ENCODE assay signal across 10 cellular contexts in genomic region chr10:31921031-31921430, GRCh38. TPM values are rescaled to one million over a fixed set of nuclear protein-coding genes. Genes with fewer than 3 reads are reported as not detected.
DNase-seq lines count a peak whose midpoint lies in the region; ATAC-seq and TF ChIP-seq lines count a peak whose summit lies in the region.
"Had no signal": no experiment of that assay in that cellular context is flagged by ENCODE, and none has a peak within 500 bp of the region (broad histone marks: within the 10 kb centered on the region; RNA-seq: fewer than 3 reads in every experiment).

No MANE protein-coding gene starts in this region.

- H3K4me3 ChIP-seq in naive thymus-derived CD4-positive, alpha-beta T cell (ENCODE audit: low read length), result no peak overlapping the region
- H3K4me3 ChIP-seq in upper lobe of left lung, result no peak overlapping the region
- H3K4me3 ChIP-seq: PC-9 had no signal

- 44 to 47% methylated on average over 4 of the region's 4 CpGs for WGBS in upper lobe of left lung, 2 donors

- CTCF ChIA-PET in naive thymus-derived CD4-positive, alpha-beta T cell (lab: Charles Lee), result no interaction called here

- peak in 2 of 9 donors; percentile 11 to 14 for DNase-seq in naive thymus-derived CD4-positive, alpha-beta T cell
- DNase-seq in stimulated activated CD4-positive, alpha-beta T cell treated with anti-CD3 and anti-CD28 coated beads, Interleukin-4, amount 100 ng/mL, for 1 hour, result no peak
- DNase-seq in type B pancreatic cell (ENCODE audit: extremely low spot score, unreplicated experiment) (no peak), upper lobe of left lung (no peak)
- DNase-seq: activated CD4-positive, CD25-positive, alpha-beta regulatory T cell treated with anti-CD3 and anti-CD28 coated beads, Interleukin-2, amount 50 U/mL, for 72 hours; glutamatergic neuron; PC-9 had no signal

- peak overlapping the region; percentile 11 to 84 (median 66) for H3K4me3 Mint-ChIP-seq in naive thymus-derived CD4-positive, alpha-beta T cell
- H3K4me3 Mint-ChIP-seq in type B pancreatic cell, result no peak overlapping the region

- no peaks in the 10 kb centered on the region for H3K27me3 ChIP-seq in naive thymus-derived CD4-positive, alpha-beta T cell (ENCODE audit: control insufficient read depth in 2 of 2, insufficient read depth in 2 of 2, low read length in 2 of 2)
- H3K27me3 ChIP-seq in upper lobe of left lung, result no peaks in the 10 kb centered on the region

- TF ChIP-seq CTCF in type B pancreatic cell (conservative IDR thresholded peaks at IDR 0.05), result no peak
- no peak for TF ChIP-seq CTCF in upper lobe of left lung (IDR thresholded peaks at IDR 0.05)

- no peaks in the 10 kb centered on the region for H3K9me3 Mint-ChIP-seq in naive thymus-derived CD4-positive, alpha-beta T cell
- H3K9me3 Mint-ChIP-seq in type B pancreatic cell, result peaks cover 4% of the 10 kb centered on the region

- no peak for TF ChIP-seq EP300 in upper lobe of left lung (IDR thresholded peaks at IDR 0.05)

- no peaks in the 10 kb centered on the region for H3K36me3 ChIP-seq in naive thymus-derived CD4-positive, alpha-beta T cell (ENCODE audit: control insufficient read depth in 2 of 3, insufficient read depth in 3 of 3, low read length in 3 of 3)
- no peaks in the 10 kb centered on the region for H3K36me3 ChIP-seq in upper lobe of left lung

- intact Hi-C loops in naive thymus-derived CD4-positive, alpha-beta T cell (cut with micrococcal nuclease), result loop anchor here (1.0 to 10.0 kb wide), 4 partner anchors 9 to 1576 kb away; partner anchors contain the start of genes MAP3K8 (in 1 of the 2) and MTPAP (in 1 of the 2)

- peaks cover 42 to 83% (median 74%) of the 10 kb centered on the region in 7 donors for H3K4me1 Mint-ChIP-seq in naive thymus-derived CD4-positive, alpha-beta T cell
- peaks cover 7% of the 10 kb centered on the region for H3K4me1 Mint-ChIP-seq in type B pancreatic cell (ENCODE audit: unreplicated experiment)

- POLR2A ChIA-PET in naive thymus-derived CD4-positive, alpha-beta T cell (lab: Charles Lee), result no interaction called here

- ATAC-seq in GM18870 (IDR thresholded peaks at IDR 0.05; ENCODE audit: unreplicated experiment) (peak; percentile 52), GM21737 (IDR thresholded peaks at IDR 0.05; ENCODE audit: unreplicated experiment) (peak; percentile 74), HG03439 (IDR thresholded peaks at IDR 0.05; ENCODE audit: unreplicated experiment) (peak; percentile 48), upper lobe of left lung (ENCODE audit: low FRiP score in 2 of 2) (no peak)
- ATAC-seq in naive thymus-derived CD4-positive, alpha-beta T cell, result no peak

- H3K27ac ChIP-seq in naive thymus-derived CD4-positive, alpha-beta T cell (ENCODE audit: low read depth, low read length), result no peak overlapping the region
- no peak overlapping the region for H3K27ac ChIP-seq in upper lobe of left lung
- H3K27ac ChIP-seq: PC-9 had no signal

- peaks cover 0 to 12% of the 10 kb centered on the region in 2 donors for H3K4me1 ChIP-seq in naive thymus-derived CD4-positive, alpha-beta T cell (ENCODE audit: control insufficient read depth in 2 of 2, insufficient read depth in 2 of 2, low read length in 2 of 2)
- peaks cover 9 to 23% (median 11%) of the 10 kb centered on the region in 4 donors for H3K4me1 ChIP-seq in upper lobe of left lung

- H3K27me3 Mint-ChIP-seq in naive thymus-derived CD4-positive, alpha-beta T cell, result no peaks in the 10 kb centered on the region
- H3K27me3 Mint-ChIP-seq in type B pancreatic cell, result no peaks in the 10 kb centered on the region

- no peak for TF ChIP-seq POLR2A in upper lobe of left lung (IDR thresholded peaks at IDR 0.05)

- peak overlapping the region in 7 of 9 donors; percentile 28 to 79 (median 65) for H3K27ac Mint-ChIP-seq in naive thymus-derived CD4-positive, alpha-beta T cell
- H3K27ac Mint-ChIP-seq in type B pancreatic cell, result no peak overlapping the region

- H3K9me3 ChIP-seq in naive thymus-derived CD4-positive, alpha-beta T cell (ENCODE audit: control insufficient read depth in 2 of 3, low read length in 3 of 3), result no peaks in the 10 kb centered on the region
- no peaks in the 10 kb centered on the region for H3K9me3 ChIP-seq in upper lobe of left lung

- peaks cover 0 to 8% (median 4%) of the 10 kb centered on the region in 5 donors for H3K36me3 Mint-ChIP-seq in naive thymus-derived CD4-positive, alpha-beta T cell
- peaks cover 2% of the 10 kb centered on the region for H3K36me3 Mint-ChIP-seq in type B pancreatic cell

RNA-seq across cellular contexts. Expression of gene ARHGAP12, which starts 7.6 kb away (rescaled TPM):
- total RNA-seq in naive thymus-derived CD4-positive, alpha-beta T cell, result 10 to 100 TPM; 10.6 to 34.6 (median 31.4) TPM
- 10 to 100 TPM; 10.5 to 11.9 TPM for polyA plus RNA-seq in naive thymus-derived CD4-positive, alpha-beta T cell
- total RNA-seq in type B pancreatic cell (ENCODE audit: low replicate concordance) (30.4 and 39.5 TPM in 2 replicates), upper lobe of left lung (10 to 100 TPM; 16.8 to 63.2 (median 29.7) TPM)

Comparison
In these comparisons a context has a peak if more than half of its experiments do, and no peak if none do; other contexts are left out.
1. ATAC-seq: peak in GM18870 (single experiment), GM21737 (single experiment) and HG03439 (single experiment); none in naive thymus-derived CD4-positive, alpha-beta T cell (single experiment) and upper lobe of left lung (0 of 2).